31 cellular contexts compared by ENCODE assay signal in genomic region chr2:235240574-235240973, GRCh38.
"Had no signal": no experiment of that assay in that cellular context is flagged by ENCODE, and none has a peak within 500 bp of the region (broad histone marks: within the 10 kb centered on the region; RNA-seq: fewer than 3 reads in every experiment).

No MANE protein-coding gene starts in this region.

- H3K27me3 Mint-ChIP-seq: type B pancreatic cell had no signal

- H2AFZ ChIP-seq: parathyroid adenoma had no signal

- H3K9me3 Mint-ChIP-seq: naive thymus-derived CD8-positive, alpha-beta T cell; natural killer cell treated with Interleukin-12 subunit alpha and Interleukin-12 subunit beta and Interleukin-15 and Interleukin-18, amount 100 ng/mL, for 72 hours; nephron progenitor cell; neural crest cell; stimulated activated memory B cell treated with anti-CD40 and anti-IgM and Interleukin-4, amounts not matched to agents 10 μg/mL and 1 μg/mL and 100 μg/mL, for 72 hours; stimulated activated naive CD8-positive, alpha-beta T cell treated with anti-CD3 and anti-CD28 coated beads, Interleukin-15, amount 100 ng/mL, for 72 hours; type B pancreatic cell had no signal

- H3K36me3 Mint-ChIP-seq: naive thymus-derived CD8-positive, alpha-beta T cell; natural killer cell treated with Interleukin-12 subunit alpha and Interleukin-12 subunit beta and Interleukin-15 and Interleukin-18, amount 100 ng/mL, for 72 hours; stimulated activated memory B cell treated with anti-CD40 and anti-IgM and Interleukin-4, amounts not matched to agents 10 μg/mL and 1 μg/mL and 100 μg/mL, for 72 hours; type B pancreatic cell had no signal

- H3K27ac Mint-ChIP-seq: naive thymus-derived CD8-positive, alpha-beta T cell; natural killer cell treated with Interleukin-12 subunit alpha and Interleukin-12 subunit beta and Interleukin-15 and Interleukin-18, amount 100 ng/mL, for 72 hours; nephron progenitor cell; progenitor cell of endocrine pancreas; stimulated activated memory B cell treated with anti-CD40 and anti-IgM and Interleukin-4, amounts not matched to agents 10 μg/mL and 1 μg/mL and 100 μg/mL, for 72 hours; stimulated activated naive CD8-positive, alpha-beta T cell treated with anti-CD3 and anti-CD28 coated beads, Interleukin-15, amount 100 ng/mL, for 72 hours; type B pancreatic cell had no signal

- H3K4me3 Mint-ChIP-seq: naive thymus-derived CD8-positive, alpha-beta T cell; natural killer cell treated with Interleukin-12 subunit alpha and Interleukin-12 subunit beta and Interleukin-15 and Interleukin-18, amount 100 ng/mL, for 72 hours; nephron progenitor cell; neural crest cell; stimulated activated memory B cell treated with anti-CD40 and anti-IgM and Interleukin-4, amounts not matched to agents 10 μg/mL and 1 μg/mL and 100 μg/mL, for 72 hours; stimulated activated naive CD8-positive, alpha-beta T cell treated with anti-CD3 and anti-CD28 coated beads, Interleukin-15, amount 100 ng/mL, for 72 hours; type B pancreatic cell had no signal

- H3K79me2 ChIP-seq: parathyroid adenoma had no signal

- ATAC-seq: naive thymus-derived CD8-positive, alpha-beta T cell; natural killer cell treated with Interleukin-12 subunit alpha and Interleukin-12 subunit beta and Interleukin-15 and Interleukin-18, amount 100 ng/mL, for 72 hours; psoas muscle; right cardiac atrium; right lobe of liver; stimulated activated memory B cell treated with anti-CD40 and anti-IgM and Interleukin-4, amounts not matched to agents 10 μg/mL and 1 μg/mL and 100 μg/mL, for 72 hours; stimulated activated naive CD8-positive, alpha-beta T cell treated with anti-CD3 and anti-CD28 coated beads, Interleukin-15, amount 100 ng/mL, for 72 hours; stimulated activated naive CD8-positive, alpha-beta T cell treated with anti-CD3 and anti-CD28 coated beads, Interleukin-15, Interleukin-2, amounts not matched to agents 100 U/mL and 50 U/mL, for 24 hours; upper lobe of right lung had no signal

- H3K27ac ChIP-seq: ovary, parathyroid adenoma, psoas muscle, right lobe of liver, sigmoid colon, suprapubic skin, testis, tibial artery, transverse colon, upper lobe of right lung, uterus had no signal

- H3K4me1 ChIP-seq: parathyroid adenoma, psoas muscle, right lobe of liver, testis, tibial artery, uterus had no signal

- H3K27me3 ChIP-seq: ovary, right lobe of liver, sigmoid colon, suprapubic skin, testis, transverse colon, upper lobe of right lung, uterus had no signal

- H3K4me3 ChIP-seq: ovary, psoas muscle, right lobe of liver, sigmoid colon, suprapubic skin, testis, tibial artery, transverse colon, upper lobe of right lung, uterus had no signal

- H3K4me1 Mint-ChIP-seq: stimulated activated memory B cell treated with anti-CD40 and anti-IgM and Interleukin-4, amounts not matched to agents 10 μg/mL and 1 μg/mL and 100 μg/mL, for 72 hours; stimulated activated naive CD8-positive, alpha-beta T cell treated with anti-CD3 and anti-CD28 coated beads, Interleukin-15, amount 100 ng/mL, for 72 hours had no signal

- DNase-seq: naive thymus-derived CD8-positive, alpha-beta T cell; nephron progenitor cell; occipital lobe; ovary; posterior cingulate gyrus; psoas muscle; right cardiac atrium; right lobe of liver; sigmoid colon; small intestine; stimulated activated CD4-positive, alpha-beta T cell treated with anti-CD3 and anti-CD28 coated beads, Interleukin-15, amount 100 ng/mL, for 24 hours; stimulated activated CD4-positive, alpha-beta T cell treated with anti-CD3 and anti-CD28 coated beads, Interleukin-2, amount 100 ng/mL, for 24 hours; stimulated activated CD4-positive, alpha-beta T cell treated with anti-CD3 and anti-CD28 coated beads, Interleukin-4, amount 100 ng/mL, for 1 hour; stimulated activated CD4-positive, alpha-beta T cell treated with anti-CD3 and anti-CD28 coated beads, Interleukin-4, amount 100 ng/mL, for 4 hours; stimulated activated CD8-positive, alpha-beta memory T cell treated with anti-CD3 and anti-CD28 coated beads, Interleukin-4, amount 100 ng/mL, for 48 hours; stimulated activated naive CD4-positive, alpha-beta T cell; stimulated activated naive CD8-positive, alpha-beta T cell treated with anti-CD3 and anti-CD28 coated beads, Interleukin-15, amount 100 ng/mL, for 72 hours; stimulated activated naive CD8-positive, alpha-beta T cell treated with anti-CD3 and anti-CD28 coated beads, Interleukin-15, Interleukin-2, amounts not matched to agents 100 U/mL and 50 U/mL, for 24 hours; substantia nigra; testis; tibial artery; transverse colon; upper lobe of right lung; uterus had no signal

- H3K36me3 ChIP-seq: ovary, right lobe of liver, sigmoid colon, suprapubic skin, tibial artery, transverse colon, upper lobe of right lung, uterus had no signal
